22 cellular contexts compared by ENCODE assay signal in genomic region chr1:224759135-224759534, GRCh38.
"Had no signal": no experiment of that assay in that cellular context is flagged by ENCODE, and none has a peak within 500 bp of the region (broad histone marks: within the 10 kb centered on the region; RNA-seq: fewer than 3 reads in every experiment).

No MANE protein-coding gene starts in this region.

- H3K4me2 ChIP-seq: SK-N-SH had no signal

- H3K27me3 ChIP-seq: MG63 had no signal

- H3K36me3 ChIP-seq: MG63 had no signal

- H3K4me3 ChIP-seq: MG63 had no signal

- H3K27ac ChIP-seq: RWPE1 had no signal

- ATAC-seq: Panc1, PC-3 had no signal

- DNase-seq: Karpas-422, KG1, MG63, NCI-H1092, NCI-H1105 treated with DMSO at 0.1 percent for 48 hours, NCI-H1417 treated with DMSO at 0.1 percent for 48 hours, NCI-H146, NCI-H1694 treated with DMSO at 0.1 percent for 48 hours, NCI-H2029, NCI-H2081 treated with DMSO at 0.1 percent for 48 hours, NCI-H2171, NCI-H226, NCI-H446, NCI-H510A, NCI-H69, NCI-H774, PC-3, SHP77, SK-N-SH, SW 1271 had no signal

- H3K9ac ChIP-seq: SK-N-SH had no signal

- H3K9me2 ChIP-seq: SK-N-SH had no signal
